ENCODE assay signal across 1 cellular context in the genomic region with DNA sequence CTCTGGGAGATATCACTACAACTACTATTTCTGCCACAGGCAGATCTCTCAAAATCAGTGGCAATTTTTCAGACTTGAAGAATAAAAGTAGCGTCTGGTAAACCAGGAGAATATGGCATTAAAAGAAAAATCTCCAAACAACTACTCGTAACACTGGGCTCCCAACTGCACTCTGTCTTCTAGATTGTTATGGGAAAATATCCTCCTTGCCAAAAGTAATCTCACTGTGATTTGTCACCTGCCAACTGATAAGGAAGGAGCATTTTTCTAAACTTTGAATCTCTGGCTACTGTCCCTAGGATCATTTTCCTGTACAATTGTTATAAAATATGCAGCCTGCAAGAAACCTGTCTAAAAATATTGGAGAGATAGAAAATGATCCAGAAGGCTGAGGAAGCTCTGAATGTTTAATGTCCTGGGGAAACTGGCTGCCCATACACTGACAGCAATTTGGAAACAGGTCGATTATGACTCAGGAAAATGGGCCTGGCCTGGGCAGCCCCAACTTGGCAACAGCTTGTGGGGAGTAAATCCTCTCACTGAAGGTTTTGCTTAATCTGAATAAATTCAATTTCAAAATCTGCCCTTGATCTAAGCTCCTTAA.
TF ChIP-seq lines count a peak whose summit lies in the region.

No MANE protein-coding gene starts in this region.

TF ChIP-seq in SK-N-SH treated with all-trans-retinoic acid at 6 μM for 48 hours, 23 proteins besides CTCF, POLR2A, EP300 and RAD21 (continued from another document):
- TF ChIP-seq, protein P1, sequence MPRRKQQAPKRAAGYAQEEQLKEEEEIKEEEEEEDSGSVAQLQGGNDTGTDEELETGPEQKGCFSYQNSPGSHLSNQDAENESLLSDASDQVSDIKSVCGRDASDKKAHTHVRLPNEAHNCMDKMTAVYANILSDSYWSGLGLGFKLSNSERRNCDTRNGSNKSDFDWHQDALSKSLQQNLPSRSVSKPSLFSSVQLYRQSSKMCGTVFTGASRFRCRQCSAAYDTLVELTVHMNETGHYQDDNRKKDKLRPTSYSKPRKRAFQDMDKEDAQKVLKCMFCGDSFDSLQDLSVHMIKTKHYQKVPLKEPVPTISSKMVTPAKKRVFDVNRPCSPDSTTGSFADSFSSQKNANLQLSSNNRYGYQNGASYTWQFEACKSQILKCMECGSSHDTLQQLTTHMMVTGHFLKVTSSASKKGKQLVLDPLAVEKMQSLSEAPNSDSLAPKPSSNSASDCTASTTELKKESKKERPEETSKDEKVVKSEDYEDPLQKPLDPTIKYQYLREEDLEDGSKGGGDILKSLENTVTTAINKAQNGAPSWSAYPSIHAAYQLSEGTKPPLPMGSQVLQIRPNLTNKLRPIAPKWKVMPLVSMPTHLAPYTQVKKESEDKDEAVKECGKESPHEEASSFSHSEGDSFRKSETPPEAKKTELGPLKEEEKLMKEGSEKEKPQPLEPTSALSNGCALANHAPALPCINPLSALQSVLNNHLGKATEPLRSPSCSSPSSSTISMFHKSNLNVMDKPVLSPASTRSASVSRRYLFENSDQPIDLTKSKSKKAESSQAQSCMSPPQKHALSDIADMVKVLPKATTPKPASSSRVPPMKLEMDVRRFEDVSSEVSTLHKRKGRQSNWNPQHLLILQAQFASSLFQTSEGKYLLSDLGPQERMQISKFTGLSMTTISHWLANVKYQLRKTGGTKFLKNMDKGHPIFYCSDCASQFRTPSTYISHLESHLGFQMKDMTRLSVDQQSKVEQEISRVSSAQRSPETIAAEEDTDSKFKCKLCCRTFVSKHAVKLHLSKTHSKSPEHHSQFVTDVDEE (CRISPR knock-in tag; IDR thresholded peaks at IDR 0.05): peak; percentile 89
